In the genomic region with DNA sequence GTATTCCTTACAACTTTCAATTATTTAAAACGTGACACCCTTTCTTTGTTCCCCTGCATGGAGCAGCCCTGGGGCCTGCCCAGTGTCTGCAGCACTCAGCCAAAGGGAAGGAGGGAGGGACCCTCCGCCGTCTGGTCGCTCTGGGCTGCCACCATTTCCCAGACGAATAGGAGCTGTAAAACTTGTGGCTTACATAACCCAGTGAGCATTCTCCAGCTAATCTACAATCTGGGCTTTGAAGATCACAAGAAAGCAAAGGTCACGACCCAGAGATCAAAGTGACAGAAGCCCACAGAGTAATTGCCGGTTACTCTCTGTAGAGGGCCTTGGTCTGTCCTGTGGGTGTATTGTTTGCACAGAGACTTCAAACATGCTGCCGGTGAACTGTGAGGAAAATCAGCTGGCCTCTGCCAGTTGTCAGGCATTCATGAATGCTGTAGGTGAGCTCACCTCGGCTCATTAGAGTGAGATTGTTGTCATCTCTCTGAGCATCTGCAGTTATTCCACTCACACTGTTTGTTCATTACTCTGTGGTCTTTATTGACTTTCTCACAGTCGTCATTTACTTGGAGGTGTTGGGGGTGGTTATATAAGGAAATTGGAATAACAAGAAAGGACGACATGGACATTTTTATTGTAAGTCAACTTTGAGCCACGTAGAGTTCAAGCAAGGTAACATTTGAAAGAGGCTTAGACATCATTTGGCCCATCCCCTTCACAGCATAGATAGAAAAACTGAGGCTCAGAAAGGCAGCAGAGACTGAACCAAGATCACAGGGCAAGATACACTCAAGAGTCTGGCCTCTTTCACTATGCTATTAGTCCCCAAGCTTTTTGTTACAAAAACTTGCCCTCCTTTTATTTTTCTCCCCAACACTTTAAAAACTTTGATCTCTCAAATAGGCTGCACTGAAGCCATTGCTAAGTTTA, we compare ENCODE assay signal across 1 cellular context.
TF ChIP-seq lines count a peak whose summit lies in the region.

No MANE protein-coding gene starts in this region.

TF ChIP-seq in HepG2, 621 proteins besides CTCF, POLR2A, EP300 and RAD21 (continued from another document):
- TF ChIP-seq, protein P1, sequence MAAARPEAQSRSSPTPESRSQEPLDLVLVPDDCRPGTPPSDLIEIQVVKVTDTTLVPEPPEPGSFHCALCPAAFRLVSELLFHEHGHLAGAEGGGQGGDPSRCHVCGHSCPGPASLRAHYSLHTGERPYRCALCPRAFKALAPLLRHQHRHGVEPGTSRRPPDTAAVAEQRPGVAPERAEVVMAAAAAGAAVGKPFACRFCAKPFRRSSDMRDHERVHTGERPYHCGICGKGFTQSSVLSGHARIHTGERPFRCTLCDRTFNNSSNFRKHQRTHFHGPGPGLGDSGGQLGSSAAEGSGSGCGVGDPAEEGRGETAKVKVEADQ (CRISPR knock-in tag; IDR thresholded peaks at IDR 0.05; ENCODE audit: borderline replicate concordance), result peak; percentile 84; the same call in 1 of the 2 replicates
- TF ChIP-seq FOSL2 (CRISPR knock-in tag; IDR thresholded peaks at IDR 0.05) (peak; percentile 88), ZKSCAN1 (IDR thresholded peaks at IDR 0.05; ENCODE audit: low read length) (peak; percentile 58; the same call in 1 of the 2 replicates), BRD4 (CRISPR knock-in tag; IDR thresholded peaks at IDR 0.05) (peak; percentile 84), BHLHE40 (IDR thresholded peaks at IDR 0.05; ENCODE audit: low read length) (peak; percentile 73), ZFYVE20 (CRISPR knock-in tag; IDR thresholded peaks at IDR 0.05; ENCODE audit: borderline replicate concordance, low read depth) (no peak), ZNF577 (CRISPR knock-in tag; IDR thresholded peaks at IDR 0.05; ENCODE audit: borderline replicate concordance, low read depth) (no peak), PCBP2 (optimal IDR thresholded peaks at IDR 0.05; ENCODE audit: low read depth, low read length, poor library complexity, severe bottlenecking) (no peak), NR3C1 (CRISPR knock-in tag; IDR thresholded peaks at IDR 0.05) (no peak), ZNF709 (CRISPR knock-in tag; IDR thresholded peaks at IDR 0.05) (peak; percentile 57; the same call in 1 of the 2 replicates), FOXM1 (CRISPR knock-in tag; IDR thresholded peaks at IDR 0.05) (no peak), SMARCC2 (IDR thresholded peaks at IDR 0.05) (peak; percentile 36; the same call in 1 of the 2 replicates), KDM1A (CRISPR knock-in tag; IDR thresholded peaks at IDR 0.05) (peak; percentile 66), NBN (conservative IDR thresholded peaks at IDR 0.05) (no peak), NFATC3 (CRISPR knock-in tag; IDR thresholded peaks at IDR 0.05) (0 out of 2 replicates have a peak, but pooled peaks have one; percentile 78), TEAD3 (CRISPR knock-in tag; optimal IDR thresholded peaks at IDR 0.05; ENCODE audit: borderline replicate concordance) (peak; percentile 93), ZNF12 (CRISPR knock-in tag; IDR thresholded peaks at IDR 0.05) (peak; percentile 81; the same call in 1 of the 2 replicates), SIX4 (CRISPR knock-in tag; IDR thresholded peaks at IDR 0.05) (peak; percentile 83), PCBP1 (IDR thresholded peaks at IDR 0.05; ENCODE audit: borderline replicate concordance, low read depth, low read length) (no peak), ISL2 (CRISPR knock-in tag; IDR thresholded peaks at IDR 0.05) (peak; percentile 100), EZH2 (conservative IDR thresholded peaks at IDR 0.05; ENCODE audit: low read depth, low read length) (no peak), ZC3H13 (CRISPR knock-in tag; IDR thresholded peaks at IDR 0.05) (no peak)
- TF ChIP-seq, protein P2, sequence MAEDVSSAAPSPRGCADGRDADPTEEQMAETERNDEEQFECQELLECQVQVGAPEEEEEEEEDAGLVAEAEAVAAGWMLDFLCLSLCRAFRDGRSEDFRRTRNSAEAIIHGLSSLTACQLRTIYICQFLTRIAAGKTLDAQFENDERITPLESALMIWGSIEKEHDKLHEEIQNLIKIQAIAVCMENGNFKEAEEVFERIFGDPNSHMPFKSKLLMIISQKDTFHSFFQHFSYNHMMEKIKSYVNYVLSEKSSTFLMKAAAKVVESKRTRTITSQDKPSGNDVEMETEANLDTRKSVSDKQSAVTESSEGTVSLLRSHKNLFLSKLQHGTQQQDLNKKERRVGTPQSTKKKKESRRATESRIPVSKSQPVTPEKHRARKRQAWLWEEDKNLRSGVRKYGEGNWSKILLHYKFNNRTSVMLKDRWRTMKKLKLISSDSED (CRISPR knock-in tag; IDR thresholded peaks at IDR 0.05), result no peak
- TF ChIP-seq, protein P3, sequence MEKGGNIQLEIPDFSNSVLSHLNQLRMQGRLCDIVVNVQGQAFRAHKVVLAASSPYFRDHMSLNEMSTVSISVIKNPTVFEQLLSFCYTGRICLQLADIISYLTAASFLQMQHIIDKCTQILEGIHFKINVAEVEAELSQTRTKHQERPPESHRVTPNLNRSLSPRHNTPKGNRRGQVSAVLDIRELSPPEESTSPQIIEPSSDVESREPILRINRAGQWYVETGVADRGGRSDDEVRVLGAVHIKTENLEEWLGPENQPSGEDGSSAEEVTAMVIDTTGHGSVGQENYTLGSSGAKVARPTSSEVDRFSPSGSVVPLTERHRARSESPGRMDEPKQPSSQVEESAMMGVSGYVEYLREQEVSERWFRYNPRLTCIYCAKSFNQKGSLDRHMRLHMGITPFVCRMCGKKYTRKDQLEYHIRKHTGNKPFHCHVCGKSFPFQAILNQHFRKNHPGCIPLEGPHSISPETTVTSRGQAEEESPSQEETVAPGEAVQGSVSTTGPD (CRISPR knock-in tag; IDR thresholded peaks at IDR 0.05), result peak; percentile 64; the same call in 1 of the 2 replicates
- TF ChIP-seq, protein P4, sequence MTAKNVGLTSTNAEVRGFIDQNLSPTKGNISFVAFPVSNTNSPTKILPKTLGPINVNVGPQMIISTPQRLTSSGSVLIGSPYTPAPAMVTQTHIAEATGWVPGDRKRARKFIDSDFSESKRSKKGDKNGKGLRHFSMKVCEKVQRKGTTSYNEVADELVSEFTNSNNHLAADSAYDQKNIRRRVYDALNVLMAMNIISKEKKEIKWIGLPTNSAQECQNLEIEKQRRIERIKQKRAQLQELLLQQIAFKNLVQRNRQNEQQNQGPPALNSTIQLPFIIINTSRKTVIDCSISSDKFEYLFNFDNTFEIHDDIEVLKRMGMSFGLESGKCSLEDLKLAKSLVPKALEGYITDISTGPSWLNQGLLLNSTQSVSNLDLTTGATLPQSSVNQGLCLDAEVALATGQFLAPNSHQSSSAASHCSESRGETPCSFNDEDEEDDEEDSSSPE (CRISPR knock-in tag; IDR thresholded peaks at IDR 0.05), result peak; percentile 46; the same call in 1 of the 2 replicates
- TF ChIP-seq, protein P5, sequence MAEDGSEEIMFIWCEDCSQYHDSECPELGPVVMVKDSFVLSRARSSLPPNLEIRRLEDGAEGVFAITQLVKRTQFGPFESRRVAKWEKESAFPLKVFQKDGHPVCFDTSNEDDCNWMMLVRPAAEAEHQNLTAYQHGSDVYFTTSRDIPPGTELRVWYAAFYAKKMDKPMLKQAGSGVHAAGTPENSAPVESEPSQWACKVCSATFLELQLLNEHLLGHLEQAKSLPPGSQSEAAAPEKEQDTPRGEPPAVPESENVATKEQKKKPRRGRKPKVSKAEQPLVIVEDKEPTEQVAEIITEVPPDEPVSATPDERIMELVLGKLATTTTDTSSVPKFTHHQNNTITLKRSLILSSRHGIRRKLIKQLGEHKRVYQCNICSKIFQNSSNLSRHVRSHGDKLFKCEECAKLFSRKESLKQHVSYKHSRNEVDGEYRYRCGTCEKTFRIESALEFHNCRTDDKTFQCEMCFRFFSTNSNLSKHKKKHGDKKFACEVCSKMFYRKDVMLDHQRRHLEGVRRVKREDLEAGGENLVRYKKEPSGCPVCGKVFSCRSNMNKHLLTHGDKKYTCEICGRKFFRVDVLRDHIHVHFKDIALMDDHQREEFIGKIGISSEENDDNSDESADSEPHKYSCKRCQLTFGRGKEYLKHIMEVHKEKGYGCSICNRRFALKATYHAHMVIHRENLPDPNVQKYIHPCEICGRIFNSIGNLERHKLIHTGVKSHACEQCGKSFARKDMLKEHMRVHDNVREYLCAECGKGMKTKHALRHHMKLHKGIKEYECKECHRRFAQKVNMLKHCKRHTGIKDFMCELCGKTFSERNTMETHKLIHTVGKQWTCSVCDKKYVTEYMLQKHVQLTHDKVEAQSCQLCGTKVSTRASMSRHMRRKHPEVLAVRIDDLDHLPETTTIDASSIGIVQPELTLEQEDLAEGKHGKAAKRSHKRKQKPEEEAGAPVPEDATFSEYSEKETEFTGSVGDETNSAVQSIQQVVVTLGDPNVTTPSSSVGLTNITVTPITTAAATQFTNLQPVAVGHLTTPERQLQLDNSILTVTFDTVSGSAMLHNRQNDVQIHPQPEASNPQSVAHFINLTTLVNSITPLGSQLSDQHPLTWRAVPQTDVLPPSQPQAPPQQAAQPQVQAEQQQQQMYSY (CRISPR knock-in tag; IDR thresholded peaks at IDR 0.05), result peak; percentile 40; the same call in 1 of the 2 replicates
- TF ChIP-seq, protein P6, sequence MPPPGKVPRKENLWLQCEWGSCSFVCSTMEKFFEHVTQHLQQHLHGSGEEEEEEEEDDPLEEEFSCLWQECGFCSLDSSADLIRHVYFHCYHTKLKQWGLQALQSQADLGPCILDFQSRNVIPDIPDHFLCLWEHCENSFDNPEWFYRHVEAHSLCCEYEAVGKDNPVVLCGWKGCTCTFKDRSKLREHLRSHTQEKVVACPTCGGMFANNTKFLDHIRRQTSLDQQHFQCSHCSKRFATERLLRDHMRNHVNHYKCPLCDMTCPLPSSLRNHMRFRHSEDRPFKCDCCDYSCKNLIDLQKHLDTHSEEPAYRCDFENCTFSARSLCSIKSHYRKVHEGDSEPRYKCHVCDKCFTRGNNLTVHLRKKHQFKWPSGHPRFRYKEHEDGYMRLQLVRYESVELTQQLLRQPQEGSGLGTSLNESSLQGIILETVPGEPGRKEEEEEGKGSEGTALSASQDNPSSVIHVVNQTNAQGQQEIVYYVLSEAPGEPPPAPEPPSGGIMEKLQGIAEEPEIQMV (CRISPR knock-in tag; IDR thresholded peaks at IDR 0.05; ENCODE audit: low read depth), result peak; percentile 73; the same call in 1 of the 2 replicates
